ENCODE assay signal across 17 cellular contexts in the genomic region with DNA sequence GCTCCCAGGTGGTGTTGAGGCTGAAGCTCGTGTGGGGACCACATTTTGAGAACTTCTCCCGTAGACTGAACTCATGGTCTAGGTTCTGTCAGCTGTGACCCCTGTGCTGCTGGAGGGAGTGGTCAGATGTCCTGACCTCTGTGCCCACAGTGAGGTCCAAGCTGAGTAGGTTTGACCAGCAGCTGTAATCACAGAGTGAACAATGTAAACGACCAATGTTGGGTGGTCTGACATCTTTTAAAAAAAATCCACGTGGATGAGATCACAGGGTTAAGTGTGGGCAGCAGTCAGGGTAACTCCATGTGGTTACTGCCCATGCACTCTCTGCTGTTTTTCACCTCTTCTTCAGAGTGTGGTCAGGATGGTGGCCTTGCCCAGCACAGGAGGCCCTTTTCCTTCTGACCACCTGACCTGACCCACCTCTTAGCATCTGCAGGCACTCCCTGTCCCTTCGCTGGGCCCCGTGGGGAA.
"Had no signal": no experiment of that assay in that cellular context is flagged by ENCODE, and none has a peak within 500 bp of the region (broad histone marks: within the 10 kb centered on the region; RNA-seq: fewer than 3 reads in every experiment).

No MANE protein-coding gene starts in this region.

- H3K4me3 ChIP-seq: adrenal gland, upper lobe of left lung had no signal

- H3K9me3 Mint-ChIP-seq: activated B cell treated with CpG ODN at 0.5 μM for 24 hours; activated CD4-positive, alpha-beta T cell treated with anti-CD3 and anti-CD28 coated beads, Interleukin-2, amount 10 ng/mL, durations not matched to agents 7 days and 5 days; activated T-helper 2 cell treated with anti-CD3 and anti-CD28 coated beads, Interferon-gamma antibody, Interleukin-2, Interleukin-4, amounts not matched to agents 10 μg/mL and 5 μg/mL and 100 μg/mL, durations not matched to agents 14 hours and 24 hours and 36 hours; brain; memory B cell; neural crest cell; stimulated activated naive B cell treated with anti-CD40 and anti-IgM and Interleukin-4, amounts not matched to agents 10 μg/mL and 1 μg/mL and 100 μg/mL, for 72 hours had no signal

- DNase-seq: activated B cell treated with CpG ODN at 0.5 μM for 24 hours; activated CD4-positive, alpha-beta T cell treated with anti-CD3 and anti-CD28 coated beads, Interleukin-2, amount 10 ng/mL, durations not matched to agents 7 days and 5 days; activated naive CD4-positive, alpha-beta T cell treated with anti-CD3 and anti-CD28 coated beads, Interleukin-2, amount 50 U/mL, for 16 hours; activated T-cell treated with anti-CD3 and anti-CD28 coated beads for 4 hours; adrenal gland; cerebellar nuclear complex; glutamatergic neuron; retina; stimulated activated naive B cell treated with anti-CD40 and anti-IgM and Interleukin-4, amounts not matched to agents 10 μg/mL and 1 μg/mL and 100 μg/mL, for 72 hours; T-helper 17 cell; upper lobe of left lung had no signal

- H3K4me1 Mint-ChIP-seq: memory B cell had no signal

- H3K27me3 Mint-ChIP-seq: activated B cell treated with CpG ODN at 0.5 μM for 24 hours; activated CD4-positive, alpha-beta T cell treated with anti-CD3 and anti-CD28 coated beads, Interleukin-2, amount 10 ng/mL, durations not matched to agents 7 days and 5 days; brain; memory B cell; stimulated activated naive B cell treated with anti-CD40 and anti-IgM and Interleukin-4, amounts not matched to agents 10 μg/mL and 1 μg/mL and 100 μg/mL, for 72 hours; T-helper 17 cell had no signal

- H3K27ac Mint-ChIP-seq: activated CD4-positive, alpha-beta T cell treated with anti-CD3 and anti-CD28 coated beads, Interleukin-2, amount 10 ng/mL, durations not matched to agents 7 days and 5 days; activated T-helper 2 cell treated with anti-CD3 and anti-CD28 coated beads, Interferon-gamma antibody, Interleukin-2, Interleukin-4, amounts not matched to agents 10 μg/mL and 5 μg/mL and 100 μg/mL, durations not matched to agents 14 hours and 24 hours and 36 hours; memory B cell; stimulated activated naive B cell treated with anti-CD40 and anti-IgM and Interleukin-4, amounts not matched to agents 10 μg/mL and 1 μg/mL and 100 μg/mL, for 72 hours had no signal

- H3K27ac ChIP-seq: parathyroid adenoma had no signal

- H3K4me3 Mint-ChIP-seq: activated B cell treated with CpG ODN at 0.5 μM for 24 hours; activated CD4-positive, alpha-beta T cell treated with anti-CD3 and anti-CD28 coated beads, Interleukin-2, amount 10 ng/mL, durations not matched to agents 7 days and 5 days; brain; memory B cell; neural crest cell; stimulated activated naive B cell treated with anti-CD40 and anti-IgM and Interleukin-4, amounts not matched to agents 10 μg/mL and 1 μg/mL and 100 μg/mL, for 72 hours; T-helper 17 cell had no signal

- ATAC-seq: esophagus mucosa; stimulated activated naive B cell treated with anti-CD40 and anti-IgM and Interleukin-4, amounts not matched to agents 10 μg/mL and 1 μg/mL and 100 μg/mL, for 72 hours; T-helper 17 cell had no signal

- H3K36me3 ChIP-seq: adrenal gland had no signal

- H3K9me3 ChIP-seq: adrenal gland, upper lobe of left lung had no signal

- H3K27me3 ChIP-seq: adrenal gland, upper lobe of left lung had no signal

- H2AFZ ChIP-seq: parathyroid adenoma had no signal
